ENCODE assay signal across 9 cellular contexts in genomic region chr6:36094786-36095496, GRCh38. TPM values are rescaled to one million over a fixed set of nuclear protein-coding genes. Genes with fewer than 3 reads are reported as not detected.
DNase-seq lines count a peak whose midpoint lies in the region; ATAC-seq and TF ChIP-seq lines count a peak whose summit lies in the region.
"Had no signal": no experiment of that assay in that cellular context is flagged by ENCODE, and none has a peak within 500 bp of the region (broad histone marks: within the 10 kb centered on the region; RNA-seq: fewer than 3 reads in every experiment).

No MANE protein-coding gene starts in this region.

- H3K27ac Mint-ChIP-seq in neural crest cell (ENCODE audit: unreplicated experiment): no peak overlapping the region

- no peak overlapping the region for H3K4me3 Mint-ChIP-seq in neural crest cell

- peak; percentile 46 to 48 for DNase-seq in NCI-H187 (lab: John Stamatoyannopoulos, UW)
- DNase-seq in NCI-H187 treated with DMSO at 0.1 percent for 48 hours (lab: John Stamatoyannopoulos, UW): no peak
- DNase-seq in RPMI8226: peak; percentile 84
- peak; percentile 74 for DNase-seq in activated T-helper 9 cell treated with anti-CD3 and anti-CD28 coated beads, Interleukin-2, amount 50 U/mL, for 16 hours (ENCODE audit: low read depth)
- peak; percentile 61 for DNase-seq in fibroblast of the conjunctiva (ENCODE audit: low read depth)
- DNase-seq in neural crest cell (ENCODE audit: low read depth, low spot score): peak; percentile 79
- peak; percentile 86 for DNase-seq in stimulated activated naive CD8-positive, alpha-beta T cell treated with anti-CD3 and anti-CD28 coated beads, Interleukin-15, Interleukin-2, amounts not matched to agents 100 U/mL and 50 U/mL, for 24 hours

- H3K79me2 ChIP-seq in KMS-11 (ENCODE audit: insufficient read depth, low read depth): no peaks in the 10 kb centered on the region

- H3K36me3 Mint-ChIP-seq in neural crest cell (ENCODE audit: low read depth): peaks cover 5% of the 10 kb centered on the region

- peak overlapping the region; percentile 36 for H3K4me2 ChIP-seq in KMS-11

- H3K27me3 ChIP-seq in KMS-11 (ENCODE audit: insufficient read depth, low read depth): no peaks in the 10 kb centered on the region
- H3K27me3 ChIP-seq: BLaER1 treated with 17β-estradiol and CSF1 and Interleukin-3, amounts not matched to agents 10 nM and 100 nM had no signal

- peak; percentile 91 for TF ChIP-seq CTCF in KMS-11 (conservative IDR thresholded peaks at IDR 0.05; ENCODE audit: low read depth, low read length)
- TF ChIP-seq CTCF in neural crest cell (conservative IDR thresholded peaks at IDR 0.05): peak; percentile 98

- no peaks in the 10 kb centered on the region for H3K27me3 Mint-ChIP-seq in neural crest cell (ENCODE audit: low read depth)

- no peak overlapping the region for H3K4me3 ChIP-seq in KMS-11 (IDR thresholded peaks at IDR 0.05; ENCODE audit: insufficient read depth, low read depth, low read length)
- H3K4me3 ChIP-seq: BLaER1 treated with 17β-estradiol and CSF1 and Interleukin-3, amounts not matched to agents 10 nM and 100 nM had no signal

- H3K4me1 ChIP-seq in KMS-11 (ENCODE audit: low read depth, poor library complexity, severe bottlenecking): peaks cover 6% of the 10 kb centered on the region

- H4K20me1 ChIP-seq in KMS-11 (ENCODE audit: insufficient read depth): no peaks in the 10 kb centered on the region

- peak; percentile 93 for ATAC-seq in stimulated activated naive CD8-positive, alpha-beta T cell treated with anti-CD3 and anti-CD28 coated beads, Interleukin-15, Interleukin-2, amounts not matched to agents 100 U/mL and 50 U/mL, for 24 hours

- no peak overlapping the region for H3K9ac ChIP-seq in KMS-11

- no peaks in the 10 kb centered on the region for H3K9me3 Mint-ChIP-seq in neural crest cell

- no peak overlapping the region for H3K27ac ChIP-seq in KMS-11
- H3K27ac ChIP-seq: BLaER1 treated with 17β-estradiol and CSF1 and Interleukin-3, amounts not matched to agents 10 nM and 100 nM had no signal

- no peak overlapping the region for H2AFZ ChIP-seq in KMS-11 (ENCODE audit: low read depth)

- no peaks in the 10 kb centered on the region for H3K36me3 ChIP-seq in KMS-11 (ENCODE audit: insufficient read depth)

- peaks cover 6% of the 10 kb centered on the region for H3K4me1 Mint-ChIP-seq in neural crest cell

RNA-seq across cellular contexts. Expression of gene MAPK13, which starts 35.4 kb away (rescaled TPM):
- 2.0 TPM in 2 replicates for total RNA-seq in neural crest cell
